Comparison of ENCODE assay signal across 8 cellular contexts in genomic region chr7:73734619-73735525, GRCh38. TPM values are rescaled to one million over a fixed set of nuclear protein-coding genes. Genes with fewer than 3 reads are reported as not detected.
DNase-seq lines count a peak whose midpoint lies in the region; ATAC-seq, FAIRE-seq and TF ChIP-seq lines count a peak whose summit lies in the region.

No MANE protein-coding gene starts in this region.

- no peak overlapping the region for H3K4me3 Mint-ChIP-seq in memory B cell

- H3K27ac Mint-ChIP-seq in memory B cell: no peak overlapping the region

- no peaks in the 10 kb centered on the region for H3K9me3 Mint-ChIP-seq in memory B cell

- H3K4me1 Mint-ChIP-seq in memory B cell: peaks cover 9% of the 10 kb centered on the region

- DNase-seq in GM12892 (ENCODE audit: insufficient read length): peak; percentile 63
- DNase-seq in NCI-H526 (lab: John Stamatoyannopoulos, UW): peak; percentile 57 to 87
- DNase-seq in activated CD4-positive, alpha-beta T cell treated with anti-CD3 and anti-CD28 coated beads for 48 hours: peak; percentile 89
- DNase-seq in dermis blood vessel endothelial cell: peak; percentile 93
- peak; percentile 68 to 71 for DNase-seq in memory B cell (ENCODE audit: low spot score in 2 of 2)
- peak; percentile 64 to 70 for DNase-seq in stimulated activated CD8-positive, alpha-beta memory T cell treated with anti-CD3 and anti-CD28 coated beads, Interleukin-4, amount 100 ng/mL, for 1 hour (ENCODE audit: low read depth in 2 of 2, low spot score in 1 of 2)
- DNase-seq in GM19238 (ENCODE audit: insufficient read length, low spot score): no peak

- ATAC-seq in HG03354 (IDR thresholded peaks at IDR 0.05; ENCODE audit: poor library complexity, severe bottlenecking, unreplicated experiment) (peak; percentile 56), memory B cell (ENCODE audit: low read depth) (peak; percentile 23)

- peak; percentile 47; the same call in 1 of the 2 replicates for TF ChIP-seq POLR2A in GM12892 (IDR thresholded peaks at IDR 0.05; ENCODE audit: low read depth, low read length)

- no peaks in the 10 kb centered on the region for H3K36me3 Mint-ChIP-seq in memory B cell

- H3K27me3 Mint-ChIP-seq in memory B cell: peaks cover 2% of the 10 kb centered on the region

- peak; percentile 93 for FAIRE-seq in GM12892 (lab: Jason Lieb, UNC)

RNA-seq across cellular contexts. Expression of gene ABHD11, which starts 3.7 kb away (rescaled TPM):
- 8.5 TPM for polyA plus RNA-seq in GM12892 (2012; ENCODE audit: missing spikeins)
- total RNA-seq in dermis blood vessel endothelial cell: 6.1 and 7.1 TPM in 2 replicates

RNA-seq across cellular contexts. Expression of gene STX1A, which starts 15.4 kb away (rescaled TPM):
- polyA plus RNA-seq in GM12892 (2012; ENCODE audit: missing spikeins): 2.4 TPM
- total RNA-seq in dermis blood vessel endothelial cell: 10.7 and 11.4 TPM in 2 replicates

RNA-seq across cellular contexts. Expression of gene CLDN3, which starts 35.2 kb away (rescaled TPM):
- polyA plus RNA-seq in GM12892 (2012; ENCODE audit: missing spikeins): not detected
- total RNA-seq in dermis blood vessel endothelial cell: 1.4 and 1.5 TPM in 2 replicates

RNA-seq across cellular contexts. Expression of gene BUD23, which starts 51.5 kb away (rescaled TPM):
- 77.9 TPM for polyA plus RNA-seq in GM12892 (2012; ENCODE audit: missing spikeins)
- 27.0 and 31.5 TPM in 2 replicates for total RNA-seq in dermis blood vessel endothelial cell

RNA-seq across cellular contexts. Expression of gene DNAJC30, which starts 51.6 kb away (rescaled TPM):
- 6.2 TPM for polyA plus RNA-seq in GM12892 (2012; ENCODE audit: missing spikeins)
- 0.85 and 1.3 TPM in 2 replicates for total RNA-seq in dermis blood vessel endothelial cell
